Comparison of ENCODE assay signal across 1 cellular context in genomic region chr3:52231502-52232278, GRCh38.
TF ChIP-seq lines count a peak whose summit lies in the region.

No MANE protein-coding gene starts in this region.

TF ChIP-seq in HepG2, 621 proteins besides CTCF, POLR2A, EP300 and RAD21 (continued from another document and continues in another):
- TF ChIP-seq DMTF1 (CRISPR knock-in tag; IDR thresholded peaks at IDR 0.05) (no peak), SRSF9 (IDR thresholded peaks at IDR 0.05; ENCODE audit: borderline replicate concordance, insufficient read depth, low read depth, low read length, poor library complexity, severe bottlenecking) (no peak), REL (CRISPR knock-in tag; conservative IDR thresholded peaks at IDR 0.05) (no peak), ZNF235 (CRISPR knock-in tag; IDR thresholded peaks at IDR 0.05; ENCODE audit: borderline replicate concordance) (no peak), UBTF (CRISPR knock-in tag; IDR thresholded peaks at IDR 0.05) (peak; percentile 46), ZNF317 (CRISPR knock-in tag; IDR thresholded peaks at IDR 0.05) (no peak), HNRNPUL1 (IDR thresholded peaks at IDR 0.05; ENCODE audit: low read depth, low read length) (no peak), ZIK1 (CRISPR knock-in tag; IDR thresholded peaks at IDR 0.05; ENCODE audit: borderline replicate concordance, low read depth) (no peak), NFYC (CRISPR knock-in tag; IDR thresholded peaks at IDR 0.05) (no peak), ZNF7 (CRISPR knock-in tag; IDR thresholded peaks at IDR 0.05) (no peak), ZNF274 (CRISPR knock-in tag; IDR thresholded peaks at IDR 0.05) (no peak), ZFP41 (CRISPR knock-in tag; IDR thresholded peaks at IDR 0.05; ENCODE audit: borderline replicate concordance) (0 out of 2 replicates have a peak, but pooled peaks have one; percentile 53), HNF4A (CRISPR knock-in tag; IDR thresholded peaks at IDR 0.05) (no peak), ZNF747 (CRISPR knock-in tag; IDR thresholded peaks at IDR 0.05; ENCODE audit: borderline replicate concordance) (no peak), ZNF891 (CRISPR knock-in tag; IDR thresholded peaks at IDR 0.05) (peak; percentile 57; the same call in 1 of the 2 replicates), MED1 (CRISPR knock-in tag; IDR thresholded peaks at IDR 0.05) (0 out of 2 replicates have a peak, but pooled peaks have one; percentile 30), THAP7 (CRISPR knock-in tag; IDR thresholded peaks at IDR 0.05) (no peak), ZNF543 (CRISPR knock-in tag; IDR thresholded peaks at IDR 0.05) (no peak), ZBTB34 (CRISPR knock-in tag; IDR thresholded peaks at IDR 0.05) (no peak), SP2 (CRISPR knock-in tag; IDR thresholded peaks at IDR 0.05) (no peak), ZNF260 (CRISPR knock-in tag; IDR thresholded peaks at IDR 0.05; ENCODE audit: borderline replicate concordance, low read depth) (no peak), CEBPB (IDR thresholded peaks at IDR 0.05; ENCODE audit: borderline replicate concordance, low read depth, low read length) (no peak), RFX5 (IDR thresholded peaks at IDR 0.05; ENCODE audit: low read depth, low read length) (no peak), HOXD1 (CRISPR knock-in tag; IDR thresholded peaks at IDR 0.05) (no peak), ZBTB7A (CRISPR knock-in tag; IDR thresholded peaks at IDR 0.05) (no peak), GFI1 (CRISPR knock-in tag; IDR thresholded peaks at IDR 0.05; ENCODE audit: borderline replicate concordance) (no peak), GABPB1 (CRISPR knock-in tag; IDR thresholded peaks at IDR 0.05) (peak; percentile 33; the same call in 1 of the 2 replicates), LCORL (IDR thresholded peaks at IDR 0.05) (no peak), LCORL (CRISPR knock-in tag; IDR thresholded peaks at IDR 0.05) (no peak), MAFF (IDR thresholded peaks at IDR 0.05; ENCODE audit: low read depth, low read length) (no peak), SMC3 (IDR thresholded peaks at IDR 0.05; ENCODE audit: low read length) (peak; percentile 19; the same call in 1 of the 2 replicates), CREM (IDR thresholded peaks at IDR 0.05) (no peak), CREM (CRISPR knock-in tag; IDR thresholded peaks at IDR 0.05) (no peak), ZNF772 (CRISPR knock-in tag; IDR thresholded peaks at IDR 0.05) (no peak), TOPORS (CRISPR knock-in tag; IDR thresholded peaks at IDR 0.05) (no peak), TP53 (CRISPR knock-in tag; conservative IDR thresholded peaks at IDR 0.05) (no peak), KDM6A (CRISPR knock-in tag; IDR thresholded peaks at IDR 0.05; ENCODE audit: low read depth) (no peak), PRPF4 (IDR thresholded peaks at IDR 0.05; ENCODE audit: low read depth, low read length, poor library complexity, severe bottlenecking) (no peak), PBX2 (CRISPR knock-in tag; IDR thresholded peaks at IDR 0.05) (no peak), MIXL1 (CRISPR knock-in tag; IDR thresholded peaks at IDR 0.05) (no peak), NR2F6 (IDR thresholded peaks at IDR 0.05) (no peak), NR2F6 (CRISPR knock-in tag; IDR thresholded peaks at IDR 0.05) (0 out of 2 replicates have a peak, but pooled peaks have one; percentile 37), ZC3H13 (CRISPR knock-in tag; IDR thresholded peaks at IDR 0.05) (no peak), ZNF383 (CRISPR knock-in tag; IDR thresholded peaks at IDR 0.05; ENCODE audit: borderline replicate concordance) (no peak), HIVEP1 (CRISPR knock-in tag; IDR thresholded peaks at IDR 0.05) (0 out of 2 replicates have a peak, but pooled peaks have one; percentile 11), MTERF4 (CRISPR knock-in tag; IDR thresholded peaks at IDR 0.05) (no peak), ZFP90 (CRISPR knock-in tag; IDR thresholded peaks at IDR 0.05; ENCODE audit: borderline replicate concordance) (no peak), TBX2 (CRISPR knock-in tag; IDR thresholded peaks at IDR 0.05; ENCODE audit: borderline replicate concordance) (no peak), SP1 (IDR thresholded peaks at IDR 0.05) (no peak), SP1 (CRISPR knock-in tag; IDR thresholded peaks at IDR 0.05) (no peak), ZKSCAN1 (IDR thresholded peaks at IDR 0.05; ENCODE audit: low read length) (no peak), MTF1 (CRISPR knock-in tag; IDR thresholded peaks at IDR 0.05) (no peak), ZNF530 (CRISPR knock-in tag; IDR thresholded peaks at IDR 0.05; ENCODE audit: low read depth) (no peak), MXI1 (IDR thresholded peaks at IDR 0.05; ENCODE audit: borderline replicate concordance, low read depth, low read length) (0 out of 3 replicates have a peak, but pooled peaks have one; percentile 24), E2F2 (CRISPR knock-in tag; IDR thresholded peaks at IDR 0.05; ENCODE audit: borderline replicate concordance) (no peak), FOXJ3 (CRISPR knock-in tag; IDR thresholded peaks at IDR 0.05; ENCODE audit: borderline replicate concordance) (no peak), SKI (IDR thresholded peaks at IDR 0.05; ENCODE audit: partially characterized antibody) (no peak), SNRNP70 (IDR thresholded peaks at IDR 0.05; ENCODE audit: low read depth, low read length) (no peak), ARNTL (CRISPR knock-in tag; IDR thresholded peaks at IDR 0.05) (no peak), SCMH1 (CRISPR knock-in tag; IDR thresholded peaks at IDR 0.05; ENCODE audit: borderline replicate concordance) (no peak), FOXC1 (CRISPR knock-in tag; IDR thresholded peaks at IDR 0.05; ENCODE audit: borderline replicate concordance) (no peak), DPF2 (CRISPR knock-in tag; IDR thresholded peaks at IDR 0.05; ENCODE audit: borderline replicate concordance, low read depth) (no peak), FOXM1 (CRISPR knock-in tag; IDR thresholded peaks at IDR 0.05) (no peak), FOXP4 (CRISPR knock-in tag; IDR thresholded peaks at IDR 0.05) (no peak), ZNF382 (CRISPR knock-in tag; IDR thresholded peaks at IDR 0.05; ENCODE audit: borderline replicate concordance) (no peak), SOX5 (CRISPR knock-in tag; IDR thresholded peaks at IDR 0.05; ENCODE audit: borderline replicate concordance) (no peak), HIC2 (CRISPR knock-in tag; IDR thresholded peaks at IDR 0.05; ENCODE audit: low read depth) (peak; percentile 62; the same call in 1 of the 2 replicates), MIER3 (CRISPR knock-in tag; IDR thresholded peaks at IDR 0.05; ENCODE audit: borderline replicate concordance) (peak; percentile 41; the same call in 1 of the 2 replicates)
